1 cellular context compared by ENCODE assay signal in genomic region chr4:145762719-145763118, GRCh38.
TF ChIP-seq lines count a peak whose summit lies in the region.

No MANE protein-coding gene starts in this region.

TF ChIP-seq in GM23338, 12 proteins besides CTCF, POLR2A, EP300 and RAD21 (continued from another document):
- TF ChIP-seq REST (IDR thresholded peaks at IDR 0.05; ENCODE audit: unreplicated experiment) (no peak), JUNB (IDR thresholded peaks at IDR 0.05; ENCODE audit: unreplicated experiment) (no peak), NANOG (IDR thresholded peaks at IDR 0.05; ENCODE audit: borderline replicate concordance) (no peak), ZNF462 (CRISPR knock-in tag; IDR thresholded peaks at IDR 0.05) (no peak), EZH2 (IDR thresholded peaks at IDR 0.05; ENCODE audit: low read depth, unreplicated experiment) (no peak), ZNF331 (CRISPR knock-in tag; IDR thresholded peaks at IDR 0.05; ENCODE audit: low read depth) (no peak), ETS1 (IDR thresholded peaks at IDR 0.05) (no peak), POLR2AphosphoS5 (IDR thresholded peaks at IDR 0.05; ENCODE audit: low read depth) (no peak), CREB1 (CRISPR knock-in tag; IDR thresholded peaks at IDR 0.05; ENCODE audit: low read depth) (no peak), EZH2phosphoT487 (IDR thresholded peaks at IDR 0.05; ENCODE audit: unreplicated experiment) (no peak)
